Comparison of ENCODE assay signal across 19 cellular contexts in the genomic region with DNA sequence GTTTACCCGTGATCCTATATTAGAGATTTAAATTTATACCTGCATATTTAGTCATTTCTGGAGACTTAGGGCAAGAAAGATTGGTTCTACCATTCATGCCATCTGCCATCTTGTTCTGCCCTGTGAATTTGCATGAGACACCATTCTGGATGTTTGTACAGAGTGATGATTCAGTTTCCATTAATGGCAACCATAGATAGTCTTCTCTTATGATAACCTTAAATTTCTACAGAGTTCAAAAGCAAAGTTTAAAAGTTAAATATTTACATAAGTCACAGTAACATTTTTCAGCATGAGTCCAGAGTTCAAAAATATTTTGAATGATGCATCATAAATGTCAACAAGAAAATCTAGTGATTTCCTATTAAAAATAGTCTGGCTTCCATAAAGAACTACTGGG. TPM values are rescaled to one million over a fixed set of nuclear protein-coding genes. Genes with fewer than 3 reads are reported as not detected.
DNase-seq lines count a peak whose midpoint lies in the region; ATAC-seq, FAIRE-seq and TF ChIP-seq lines count a peak whose summit lies in the region.
"Had no signal": no experiment of that assay in that cellular context is flagged by ENCODE, and none has a peak within 500 bp of the region (broad histone marks: within the 10 kb centered on the region; RNA-seq: fewer than 3 reads in every experiment).

No MANE protein-coding gene starts in this region.

- no peaks in the 10 kb centered on the region for H3K9me1 ChIP-seq in endothelial cell of umbilical vein (replicated peaks; ENCODE audit: control insufficient read depth, extremely low read depth, insufficient read depth, low read length)

- no peaks in the 10 kb centered on the region for H3K9me3 ChIP-seq in endothelial cell of umbilical vein (replicated peaks; ENCODE audit: control insufficient read depth, insufficient read depth, low read length)
- H3K9me3 ChIP-seq: gastroesophageal sphincter, thyroid gland had no signal

- H3K4me1 ChIP-seq in KMS-11 (ENCODE audit: low read depth, poor library complexity, severe bottlenecking) (peaks cover 53% of the 10 kb centered on the region), endothelial cell of umbilical vein (ENCODE audit: control insufficient read depth, extremely low read depth, insufficient read depth, low read length) (peaks cover 73% of the 10 kb centered on the region)

- peaks cover 8 to 12% (median 9%) of the 10 kb centered on the region in 7 donors for H3K9me3 Mint-ChIP-seq in CD14-positive monocyte
- peaks cover 9% of the 10 kb centered on the region for H3K9me3 Mint-ChIP-seq in osteocyte (ENCODE audit: unreplicated experiment)
- H3K9me3 Mint-ChIP-seq in HFFc6: peaks cover 21% of the 10 kb centered on the region
- H3K9me3 Mint-ChIP-seq in activated CD8-positive, alpha-beta memory T cell treated with anti-CD3 and anti-CD28 coated beads, Interleukin-2, amount 10 ng/mL, durations not matched to agents 7 days and 5 days (ENCODE audit: low read depth): no peaks in the 10 kb centered on the region
- H3K9me3 Mint-ChIP-seq: dendritic cell treated with granulocyte-macrophage colony-stimulating factor and Interleukin-4, amounts not matched to agents 40 ng/mL and 50 ng/mL, for 4 days had no signal

- H3K9ac ChIP-seq in KMS-11 (no peak overlapping the region), endothelial cell of umbilical vein (replicated peaks; ENCODE audit: extremely low read depth, insufficient read depth, low read length) (no peak overlapping the region)

- H3K4me1 Mint-ChIP-seq in CD14-positive monocyte: peaks cover 67% of the 10 kb centered on the region
- peaks cover 71% of the 10 kb centered on the region for H3K4me1 Mint-ChIP-seq in osteocyte (ENCODE audit: unreplicated experiment)
- peaks cover 75% of the 10 kb centered on the region for H3K4me1 Mint-ChIP-seq in HFFc6 (ENCODE audit: low read depth)
- H3K4me1 Mint-ChIP-seq in activated CD8-positive, alpha-beta memory T cell treated with anti-CD3 and anti-CD28 coated beads, Interleukin-2, amount 10 ng/mL, durations not matched to agents 7 days and 5 days: peaks cover 56% of the 10 kb centered on the region
- H3K4me1 Mint-ChIP-seq: stimulated activated memory B cell treated with anti-CD40 and anti-IgM and Interleukin-4, amounts not matched to agents 10 μg/mL and 1 μg/mL and 100 μg/mL, for 72 hours had no signal

- H3K27ac ChIP-seq in KMS-11: no peak overlapping the region; the same call in 1 of the 2 replicates
- H3K27ac ChIP-seq in endothelial cell of umbilical vein (ENCODE audit: insufficient read depth, low read depth, low read length): peak overlapping the region; percentile 84
- H3K27ac ChIP-seq: epithelial cell of prostate, thyroid gland had no signal

- ATAC-seq in GM19035 (IDR thresholded peaks at IDR 0.05; ENCODE audit: unreplicated experiment): no peak
- no peak for ATAC-seq in activated CD8-positive, alpha-beta memory T cell treated with anti-CD3 and anti-CD28 coated beads, Interleukin-2, amount 10 ng/mL, durations not matched to agents 7 days and 5 days
- ATAC-seq: gastroesophageal sphincter; stimulated activated memory B cell treated with anti-CD40 and anti-IgM and Interleukin-4, amounts not matched to agents 10 μg/mL and 1 μg/mL and 100 μg/mL, for 72 hours had no signal

- no peak for FAIRE-seq in endothelial cell of umbilical vein (lab: Jason Lieb, UNC)
- FAIRE-seq: HTR-8/SVneo had no signal

- POLR2A ChIA-PET in endothelial cell of umbilical vein (lab: Charles Lee): no interaction called here

- dilution Hi-C loops in endothelial cell of umbilical vein (cut with MboI; ENCODE audit: extremely low pct_ligation_motif_present, low sequenced_read_pairs): no loop called here

- H2AFZ ChIP-seq in KMS-11 (ENCODE audit: low read depth): no peak overlapping the region
- no peak overlapping the region for H2AFZ ChIP-seq in endothelial cell of umbilical vein (ENCODE audit: low read depth, low read length)

- no peak for TF ChIP-seq CTCF in CD14-positive monocyte (IDR thresholded peaks at IDR 0.05)
- no peak for TF ChIP-seq CTCF in KMS-11 (conservative IDR thresholded peaks at IDR 0.05; ENCODE audit: low read depth, low read length)
- TF ChIP-seq CTCF in endothelial cell of umbilical vein (IDR thresholded peaks at IDR 0.05; ENCODE audit: extremely low read depth in 1 of 2, insufficient read depth in 1 of 2, low read depth in 1 of 2, low read length in 2 of 2): no peak
- no peak for TF ChIP-seq CTCF in osteocyte (IDR thresholded peaks at IDR 0.05)
- TF ChIP-seq CTCF in HFFc6 (IDR thresholded peaks at IDR 0.05): no peak

- H3K27me3 Mint-ChIP-seq in CD14-positive monocyte (ENCODE audit: low read depth in 3 of 3) (peaks cover 0 to 3% (median 2%) of the 10 kb centered on the region in 3 donors), osteocyte (ENCODE audit: unreplicated experiment) (no peaks in the 10 kb centered on the region), HFFc6 (ENCODE audit: insufficient read depth) (no peaks in the 10 kb centered on the region; the same call in 1 of the 2 replicates)
- no peaks in the 10 kb centered on the region for H3K27me3 Mint-ChIP-seq in activated CD8-positive, alpha-beta memory T cell treated with anti-CD3 and anti-CD28 coated beads, Interleukin-2, amount 10 ng/mL, durations not matched to agents 7 days and 5 days
- H3K27me3 Mint-ChIP-seq: brain; dendritic cell treated with granulocyte-macrophage colony-stimulating factor and Interleukin-4, amounts not matched to agents 40 ng/mL and 50 ng/mL, for 4 days had no signal

- H4K20me1 ChIP-seq in KMS-11 (ENCODE audit: insufficient read depth) (no peaks in the 10 kb centered on the region), endothelial cell of umbilical vein (replicated peaks; ENCODE audit: control insufficient read depth, extremely low read depth, insufficient read depth, low read length) (no peaks in the 10 kb centered on the region)

- intact Hi-C loops in CD14-positive monocyte (cut with micrococcal nuclease): no loop called here
- intact Hi-C loops in endothelial cell of umbilical vein (cut with micrococcal nuclease): no loop called here

- H3K27ac Mint-ChIP-seq in CD14-positive monocyte (peak overlapping the region in 5 of 7 donors; percentile 26 to 86 (median 44)), osteocyte (ENCODE audit: unreplicated experiment) (peak overlapping the region; percentile 86), HFFc6 (no peak overlapping the region)
- H3K27ac Mint-ChIP-seq in activated CD8-positive, alpha-beta memory T cell treated with anti-CD3 and anti-CD28 coated beads, Interleukin-2, amount 10 ng/mL, durations not matched to agents 7 days and 5 days: no peak overlapping the region
- H3K27ac Mint-ChIP-seq: activated naive CD8-positive, alpha-beta T cell; dendritic cell treated with granulocyte-macrophage colony-stimulating factor and Interleukin-4, amounts not matched to agents 40 ng/mL and 50 ng/mL, for 4 days; stimulated activated memory B cell treated with anti-CD40 and anti-IgM and Interleukin-4, amounts not matched to agents 10 μg/mL and 1 μg/mL and 100 μg/mL, for 72 hours had no signal

- H3K36me3 ChIP-seq in KMS-11 (ENCODE audit: insufficient read depth): no peaks in the 10 kb centered on the region
- H3K36me3 ChIP-seq in endothelial cell of umbilical vein (ENCODE audit: control insufficient read depth in 2 of 2, extremely low read depth in 1 of 2, insufficient read depth in 2 of 2, low read length in 2 of 2): no peaks in the 10 kb centered on the region
- H3K36me3 ChIP-seq: gastroesophageal sphincter, thyroid gland had no signal

- H3K4me3 ChIP-seq in KMS-11 (IDR thresholded peaks at IDR 0.05; ENCODE audit: insufficient read depth, low read depth, low read length): no peak overlapping the region
- H3K4me3 ChIP-seq in endothelial cell of umbilical vein (replicated peaks in 1 of 3; ENCODE audit: insufficient read depth in 1 of 3, low read depth in 1 of 3, low read length in 3 of 3): no peak overlapping the region
- H3K4me3 ChIP-seq: gastroesophageal sphincter, thyroid gland had no signal

- no TSS peak for BruUV-seq in endothelial cell of umbilical vein (replicated peaks; lab: Mats Ljungman, UMichigan)

- TF ChIP-seq POLR2A in endothelial cell of umbilical vein (IDR thresholded peaks at IDR 0.05; ENCODE audit: low read depth, low read length): no peak

- H3K4me3 Mint-ChIP-seq in CD14-positive monocyte: peak overlapping the region in 1 of 2 donors; percentile 73
- no peak overlapping the region for H3K4me3 Mint-ChIP-seq in osteocyte (ENCODE audit: unreplicated experiment)
- H3K4me3 Mint-ChIP-seq in HFFc6: no peak overlapping the region
- no peak overlapping the region for H3K4me3 Mint-ChIP-seq in activated CD8-positive, alpha-beta memory T cell treated with anti-CD3 and anti-CD28 coated beads, Interleukin-2, amount 10 ng/mL, durations not matched to agents 7 days and 5 days
- H3K4me3 Mint-ChIP-seq: brain; dendritic cell treated with granulocyte-macrophage colony-stimulating factor and Interleukin-4, amounts not matched to agents 40 ng/mL and 50 ng/mL, for 4 days; stimulated activated memory B cell treated with anti-CD40 and anti-IgM and Interleukin-4, amounts not matched to agents 10 μg/mL and 1 μg/mL and 100 μg/mL, for 72 hours had no signal

- H3K4me2 ChIP-seq in KMS-11 (peak overlapping the region; percentile 34), endothelial cell of umbilical vein (ENCODE audit: insufficient read depth, low read length) (peak overlapping the region; percentile 47)

- H3K27me3 ChIP-seq in KMS-11 (ENCODE audit: insufficient read depth, low read depth) (no peaks in the 10 kb centered on the region), endothelial cell of umbilical vein (ENCODE audit: control insufficient read depth in 2 of 2, insufficient read depth in 2 of 2, low read length in 2 of 2) (no peaks in the 10 kb centered on the region)
- H3K27me3 ChIP-seq: gastroesophageal sphincter, thyroid gland had no signal

- no peaks in the 10 kb centered on the region for H3K79me2 ChIP-seq in KMS-11 (ENCODE audit: insufficient read depth, low read depth)
- peaks cover 12% of the 10 kb centered on the region for H3K79me2 ChIP-seq in endothelial cell of umbilical vein (ENCODE audit: control insufficient read depth, insufficient read depth, low read length)

- CTCF ChIA-PET in endothelial cell of umbilical vein (lab: Charles Lee): interaction anchor here (1.4 kb wide), 1 partner anchor 112 kb away, joined by 6 read pairs; no protein-coding TSS in a partner anchor
- CTCF ChIA-PET in activated CD8-positive, alpha-beta memory T cell treated with anti-CD3 and anti-CD28 coated beads, Interleukin-2, amount 10 ng/mL, durations not matched to agents 7 days and 5 days (lab: Charles Lee): interaction anchor here (1.4 kb wide), 1 partner anchor 24 kb away, joined by 4 read pairs; a partner anchor contains a TSS

- DNase-seq in CD14-positive monocyte (ENCODE audit: low spot score) (no peak), endothelial cell of umbilical vein (ENCODE audit: low read depth, low spot score) (peak; percentile 53), osteocyte (ENCODE audit: extremely low spot score, unreplicated experiment) (no peak), GDM1 (lab: John Stamatoyannopoulos, UW) (no peak), HFFc6 (no peak)
- DNase-seq in activated CD8-positive, alpha-beta memory T cell treated with anti-CD3 and anti-CD28 coated beads, Interleukin-2, amount 10 ng/mL, durations not matched to agents 7 days and 5 days: no peak
- DNase-seq: activated T-cell treated with anti-CD3 and anti-CD28 coated beads, Interleukin-2, amount 50 U/mL, for 48 hours; GOT3; NCI-H526 treated with DMSO at 0.1 percent for 48 hours; thyroid gland had no signal

- H3K36me3 Mint-ChIP-seq in CD14-positive monocyte (peaks cover 16 to 19% of the 10 kb centered on the region in 2 donors), osteocyte (ENCODE audit: unreplicated experiment) (peaks cover 6% of the 10 kb centered on the region), HFFc6 (ENCODE audit: low read depth) (peaks cover 21% of the 10 kb centered on the region)
- H3K36me3 Mint-ChIP-seq in activated CD8-positive, alpha-beta memory T cell treated with anti-CD3 and anti-CD28 coated beads, Interleukin-2, amount 10 ng/mL, durations not matched to agents 7 days and 5 days: peaks cover 4% of the 10 kb centered on the region
- H3K36me3 Mint-ChIP-seq: stimulated activated memory B cell treated with anti-CD40 and anti-IgM and Interleukin-4, amounts not matched to agents 10 μg/mL and 1 μg/mL and 100 μg/mL, for 72 hours had no signal

RNA-seq across cellular contexts. Expression of a gene that starts 23.2 kb away (rescaled TPM):
- polyA plus RNA-seq in CD14-positive monocyte (10 to 100 TPM in 1 of 2 donors, 1 to 10 TPM in 1; 8.6 to 13.2 TPM), endothelial cell of umbilical vein (5.7 and 10.2 TPM in 2 replicates)
- total RNA-seq in endothelial cell of umbilical vein (38.6 and 53.4 TPM in 2 replicates), osteocyte (32.1 and 33.3 TPM in 2 replicates)
- 11.0 and 11.4 TPM in 2 replicates for polyA plus RNA-seq in endothelial cell of umbilical vein (2011; cell fraction: cytosol; rRNA removed)
- 24.3 and 27.6 TPM in 2 replicates for polyA plus RNA-seq in endothelial cell of umbilical vein (2011; cell fraction: nucleus; rRNA removed)
- 13.4 and 15.1 TPM in 2 replicates for polyA plus RNA-seq in endothelial cell of umbilical vein (2012)
- polyA minus RNA-seq in endothelial cell of umbilical vein: 50.0 and 58.0 TPM in 2 replicates
- 0.61 TPM for polyA minus RNA-seq in endothelial cell of umbilical vein (2011; cell fraction: cytosol; rRNA and poly(A)+ RNA removed)
- 229 and 237 TPM in 2 replicates for polyA minus RNA-seq in endothelial cell of umbilical vein (2011; cell fraction: nucleus; rRNA and poly(A)+ RNA removed)
- 10 to 100 TPM; 17.2 to 25.7 (median 23.1) TPM for total RNA-seq in HFFc6 (2021; fragmentation: NEBNext Ultra II Directional; extraction: Animal tissue kit (Norgen Biotek cat#: 25700))
- 1 to 10 TPM; 2.4 to 3.2 TPM for total RNA-seq in activated CD8-positive, alpha-beta memory T cell treated with anti-CD3 and anti-CD28 coated beads, Interleukin-2, amount 10 ng/mL, durations not matched to agents 7 days and 5 days

Comparison
In these comparisons a context has a peak if more than half of its experiments do, and no peak if none do; other contexts are left out.
1. H3K27ac Mint-ChIP-seq: peak in CD14-positive monocyte (5 of 7) and osteocyte (single experiment); none in HFFc6 (single experiment) and activated CD8-positive, alpha-beta memory T cell treated with anti-CD3 and anti-CD28 coated beads, Interleukin-2, amount 10 ng/mL, durations not matched to agents 7 days and 5 days (single experiment).